Comparison of ENCODE assay signal across 16 cellular contexts in genomic region chr9:128972956-128973355, GRCh38. TPM values are rescaled to one million over a fixed set of nuclear protein-coding genes. Genes with fewer than 3 reads are reported as not detected.
DNase-seq lines count a peak whose midpoint lies in the region; ATAC-seq lines count a peak whose summit lies in the region.
"Had no signal": no experiment of that assay in that cellular context is flagged by ENCODE, and none has a peak within 500 bp of the region (broad histone marks: within the 10 kb centered on the region; RNA-seq: fewer than 3 reads in every experiment).

No MANE protein-coding gene starts in this region.

- ATAC-seq in HG03439 (IDR thresholded peaks at IDR 0.05; ENCODE audit: unreplicated experiment) (no peak), GM21576 (IDR thresholded peaks at IDR 0.05; ENCODE audit: unreplicated experiment) (no peak), GM18498 (IDR thresholded peaks at IDR 0.05; ENCODE audit: unreplicated experiment) (no peak)

- DNase-seq in GM04504 (ENCODE audit: low read depth) (peak; percentile 16), RKO (ENCODE audit: low spot score) (peak; percentile 78), dermis blood vessel endothelial cell (peak; percentile 58), myocyte (ENCODE audit: low read depth) (peak; percentile 24), LoVo (ENCODE audit: low spot score) (no peak)
- DNase-seq: CD8-positive, alpha-beta memory T cell; Kasumi-1; NCI-H187 treated with DMSO at 0.1 percent for 48 hours; NCI-H526 treated with DMSO at 0.1 percent for 48 hours; RPMI8226; sigmoid colon; stimulated activated naive CD4-positive, alpha-beta T cell treated with Interleukin-2 at 50 U/mL for 16 hours; T-helper 9 cell had no signal

RNA-seq across cellular contexts. Expression of gene NUP188, which starts 25.5 kb away (rescaled TPM):
- total RNA-seq in dermis blood vessel endothelial cell = 45.6 and 94.3 TPM in 2 replicates
- 33.9 and 53.6 TPM in 2 replicates for total RNA-seq in myocyte
- polyA plus RNA-seq in myocyte (2012) = 36.9 TPM

RNA-seq across cellular contexts. Expression of gene DOLK, which starts 25.6 kb away (rescaled TPM):
- total RNA-seq in dermis blood vessel endothelial cell (38.4 and 45.6 TPM in 2 replicates), myocyte (31.0 and 34.2 TPM in 2 replicates)
- polyA plus RNA-seq in myocyte (2012) = 24.3 TPM

RNA-seq across cellular contexts. Expression of gene PHYHD1, which starts 52.2 kb away (rescaled TPM):
- total RNA-seq in dermis blood vessel endothelial cell = 0.85 TPM in 1 of 2 replicates, not detected in the other
- total RNA-seq in myocyte = 10.0 and 12.3 TPM in 2 replicates
- polyA plus RNA-seq in myocyte (2012) = 15.8 TPM

RNA-seq across cellular contexts. Expression of gene SH3GLB2, which starts 55.2 kb away (rescaled TPM):
- total RNA-seq in dermis blood vessel endothelial cell = 60.2 and 70.1 TPM in 2 replicates
- 119 and 154 TPM in 2 replicates for total RNA-seq in myocyte
- 74.1 TPM for polyA plus RNA-seq in myocyte (2012)
